In the genomic region with DNA sequence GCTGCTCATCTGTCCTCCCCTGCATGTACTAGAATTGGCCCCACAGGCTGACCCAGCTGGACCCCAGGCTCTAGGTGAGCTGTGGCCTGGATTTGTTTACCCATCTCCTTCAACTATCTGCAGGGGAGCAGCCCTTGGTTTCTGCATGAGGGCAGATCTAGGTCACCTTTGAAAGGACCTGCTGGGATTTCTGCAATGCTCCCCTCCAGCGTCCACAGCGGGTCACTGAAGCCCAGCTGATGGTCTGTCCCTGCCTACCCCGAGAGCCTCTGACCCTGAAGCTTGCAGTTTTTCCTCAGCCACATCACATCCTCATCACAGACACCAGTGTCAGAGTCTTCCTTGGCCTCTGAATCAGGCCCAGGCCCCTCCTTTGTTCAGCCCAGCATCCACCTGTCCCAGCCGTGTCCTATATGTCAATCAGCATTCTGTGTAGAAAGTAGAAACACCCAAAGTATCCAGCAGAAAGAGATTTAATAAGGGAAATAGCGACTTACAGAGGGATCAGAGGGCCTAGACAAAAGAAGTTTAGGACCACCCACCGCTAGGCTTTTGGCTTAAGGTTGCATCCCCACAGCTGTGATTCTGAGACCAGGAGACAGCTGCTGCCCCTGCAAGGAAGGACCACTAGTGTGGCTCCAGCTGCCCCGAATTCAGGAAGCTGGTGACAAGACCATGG, we compare ENCODE assay signal across 29 cellular contexts.
DNase-seq lines count a peak whose midpoint lies in the region; ATAC-seq and TF ChIP-seq lines count a peak whose summit lies in the region.
"Had no signal": no experiment of that assay in that cellular context is flagged by ENCODE, and none has a peak within 500 bp of the region (broad histone marks: within the 10 kb centered on the region; RNA-seq: fewer than 3 reads in every experiment).

No MANE protein-coding gene starts in this region.

- TF ChIP-seq RAD21 in SK-N-SH (IDR thresholded peaks at IDR 0.05; ENCODE audit: low read length): no peak

- H3K36me3 ChIP-seq in SK-N-SH (replicated peaks in 1 of 2; ENCODE audit: control insufficient read depth in 1 of 2, insufficient read depth in 2 of 2, low read length in 1 of 2): no peaks in the 10 kb centered on the region
- H3K36me3 ChIP-seq in suprapubic skin: no peaks in the 10 kb centered on the region
- H3K36me3 ChIP-seq: esophagus squamous epithelium, HAP-1, pancreas, right lobe of liver had no signal

- in situ Hi-C loops in ACHN (cut with HindIII; ENCODE audit: low pct_ligation_motif_present, low pct_unique_long_range_greater_than_20kb, low sequenced_read_pairs): no loop called here

- no peak overlapping the region for H3K9ac ChIP-seq in SK-N-SH

- WGBS in SK-N-SH (ENCODE audit: low lambda C conversion rate): 66% methylated on average over 5 of the region's 7 CpGs
- WGBS in suprapubic skin: 77% methylated on average over 7 of the region's 7 CpGs

- POLR2A ChIA-PET in SK-N-SH (lab: Yijun Ruan, JAX) (no interaction called here), WTC11 (lab: Charles Lee) (interaction anchor here (0.8 to 1.0 kb wide), 2 partner anchors 14 to 20 kb away, joined by 3 read pairs; no protein-coding TSS in a partner anchor)

- H3K4me3 Mint-ChIP-seq in WTC11: no peak overlapping the region
- H3K4me3 Mint-ChIP-seq: CD4-positive, alpha-beta memory T cell; stimulated activated naive CD8-positive, alpha-beta T cell treated with anti-CD3 and anti-CD28 coated beads, Interleukin-15, Interleukin-2, amounts not matched to agents 100 ng/mL and 50 ng/mL, for 24 hours; type B pancreatic cell had no signal

- H3K27me3 ChIP-seq in SK-N-SH (ENCODE audit: insufficient read depth) (no peaks in the 10 kb centered on the region), suprapubic skin (peaks cover 7% of the 10 kb centered on the region)
- H3K27me3 ChIP-seq: esophagus squamous epithelium, pancreas, right lobe of liver had no signal

- H4K20me1 ChIP-seq in SK-N-SH (ENCODE audit: insufficient read depth): no peaks in the 10 kb centered on the region

- CTCF ChIA-PET in SK-N-SH (lab: Yijun Ruan, JAX): interaction anchor here (0.9 to 3.6 kb wide), 6 partner anchors 8 to 244 kb away, joined by 3 to 16 read pairs (median 3); no protein-coding TSS in a partner anchor
- CTCF ChIA-PET in WTC11 (lab: Charles Lee): interaction anchor here (0.9 to 4.5 kb wide), 8 partner anchors 10 to 244 kb away, joined by 3 to 40 read pairs (median 4); partner anchors contain the start of gene LRFN2

- H3K4me2 ChIP-seq in SK-N-SH: no peak overlapping the region
- H3K4me2 ChIP-seq: hepatocyte had no signal

- H3K79me2 ChIP-seq in SK-N-SH (ENCODE audit: insufficient read depth): no peaks in the 10 kb centered on the region
- H3K79me2 ChIP-seq: hepatocyte had no signal

- TF ChIP-seq CTCF in SK-N-SH (IDR thresholded peaks at IDR 0.05) (no peak), WTC11 (IDR thresholded peaks at IDR 0.05) (no peak), suprapubic skin (IDR thresholded peaks at IDR 0.05) (no peak), omental fat pad (IDR thresholded peaks at IDR 0.05) (no peak)

- no peak for TF ChIP-seq POLR2A in suprapubic skin (IDR thresholded peaks at IDR 0.05)

- no peaks in the 10 kb centered on the region for H3F3A ChIP-seq in SK-N-SH (replicated peaks; ENCODE audit: insufficient read depth)

- ATAC-seq in SK-N-SH treated with all-trans-retinoic acid at 6 μM for 48 hours: no peak
- ATAC-seq in WTC11: no peak
- no peak for ATAC-seq in left lobe of liver
- no peak for ATAC-seq in GM19035 (IDR thresholded peaks at IDR 0.05; ENCODE audit: unreplicated experiment)
- no peak for ATAC-seq in omental fat pad (ENCODE audit: low FRiP score)
- ATAC-seq: right lobe of liver had no signal

- H2AFZ ChIP-seq in SK-N-SH (ENCODE audit: low read depth): no peak overlapping the region
- H2AFZ ChIP-seq: hepatocyte had no signal

- no peaks in the 10 kb centered on the region for H3K9me3 Mint-ChIP-seq in WTC11
- H3K9me3 Mint-ChIP-seq: stimulated activated naive CD8-positive, alpha-beta T cell treated with anti-CD3 and anti-CD28 coated beads, Interleukin-15, Interleukin-2, amounts not matched to agents 100 ng/mL and 50 ng/mL, for 24 hours; type B pancreatic cell had no signal

- no peak overlapping the region for H3K27ac Mint-ChIP-seq in WTC11
- H3K27ac Mint-ChIP-seq: stimulated activated naive CD8-positive, alpha-beta T cell treated with anti-CD3 and anti-CD28 coated beads, Interleukin-15, Interleukin-2, amounts not matched to agents 100 ng/mL and 50 ng/mL, for 24 hours; type B pancreatic cell had no signal

- peak; percentile 12 for DNase-seq in SK-N-SH
- DNase-seq in WTC11 (ENCODE audit: low spot score): no peak
- DNase-seq in left lobe of liver (ENCODE audit: low spot score): peak; percentile 30
- peak; percentile 34 to 57 for DNase-seq in suprapubic skin (ENCODE audit: low spot score in 2 of 2)
- DNase-seq in ACHN: no peak
- no peak for DNase-seq in omental fat pad (ENCODE audit: low spot score)
- DNase-seq: activated effector memory CD4-positive, alpha-beta T cell treated with Interleukin-2 at 50 U/mL for 16 hours; activated T-cell treated with anti-CD3 and anti-CD28 coated beads for 4 hours; CD4-positive, alpha-beta memory T cell; DMS 273 treated with DMSO at 0.1 percent for 48 hours; effector memory CD4-positive, alpha-beta T cell; esophagus squamous epithelium; GF-D8; Kasumi-1; mesendoderm; NCI-H1694; NCI-H2171 treated with DMSO at 0.1 percent for 48 hours; NCI-H526 treated with DMSO at 0.1 percent for 48 hours; right lobe of liver; stimulated activated CD4-positive, alpha-beta T cell treated with anti-CD3 and anti-CD28 coated beads, Interleukin-15, amount 100 ng/mL, for 24 hours had no signal

- H3K9me2 ChIP-seq in SK-N-SH: no peaks in the 10 kb centered on the region

- H3K27ac ChIP-seq in SK-N-SH (ENCODE audit: low read depth in 2 of 2, low read length in 1 of 2) (no peak overlapping the region; a peak in 1 of 4 replicates), suprapubic skin (no peak overlapping the region)
- H3K27ac ChIP-seq: 22Rv1, esophagus squamous epithelium, hepatocyte, pancreas, right lobe of liver, RWPE1 had no signal

- H3K4me3 ChIP-seq in SK-N-SH (ENCODE audit: low read depth in 2 of 2, low read length in 1 of 2): no peak overlapping the region
- no peak overlapping the region for H3K4me3 ChIP-seq in suprapubic skin
- H3K4me3 ChIP-seq: esophagus squamous epithelium, HAP-1, hepatocyte, pancreas, right lobe of liver had no signal

- no peaks in the 10 kb centered on the region for H3K36me3 Mint-ChIP-seq in WTC11
- H3K36me3 Mint-ChIP-seq: CD4-positive, alpha-beta memory T cell; type B pancreatic cell had no signal

- H3K4me1 ChIP-seq in SK-N-SH (ENCODE audit: control insufficient read depth in 1 of 2, insufficient read depth in 2 of 2, low read depth in 1 of 2, low read length in 1 of 2): peaks cover 0 to 67% of the 10 kb centered on the region in 2 experiments; a peak in 1 of 4 replicates
- H3K4me1 ChIP-seq in suprapubic skin: no peaks in the 10 kb centered on the region
- H3K4me1 ChIP-seq: esophagus squamous epithelium, HAP-1, right lobe of liver had no signal

- H3K4me1 Mint-ChIP-seq in WTC11: peaks cover 54% of the 10 kb centered on the region
- H3K4me1 Mint-ChIP-seq: CD4-positive, alpha-beta memory T cell had no signal

- no peaks in the 10 kb centered on the region for H3K9me3 ChIP-seq in SK-N-SH
- H3K9me3 ChIP-seq in suprapubic skin: no peaks in the 10 kb centered on the region
- H3K9me3 ChIP-seq: esophagus squamous epithelium, HAP-1, pancreas, right lobe of liver had no signal

- TF ChIP-seq EP300 in SK-N-SH (IDR thresholded peaks at IDR 0.05; ENCODE audit: borderline replicate concordance in 1 of 2, low read depth in 1 of 2, low read length in 1 of 2) (no peak), suprapubic skin (IDR thresholded peaks at IDR 0.05) (no peak)

- H3K27me3 Mint-ChIP-seq in WTC11 (ENCODE audit: low read depth): no peaks in the 10 kb centered on the region; the same call in 1 of the 2 replicates
- H3K27me3 Mint-ChIP-seq: stimulated activated naive CD8-positive, alpha-beta T cell treated with anti-CD3 and anti-CD28 coated beads, Interleukin-15, Interleukin-2, amounts not matched to agents 100 ng/mL and 50 ng/mL, for 24 hours had no signal

TF ChIP-seq in SK-N-SH, 30 proteins besides CTCF, POLR2A, EP300 and RAD21 (continues in another document):
- TF ChIP-seq TAF1 (IDR thresholded peaks at IDR 0.05; ENCODE audit: borderline replicate concordance, low read depth, low read length) (no peak), USF1 (IDR thresholded peaks at IDR 0.05; ENCODE audit: borderline replicate concordance, low read depth) (no peak)

TF ChIP-seq in SK-N-SH treated with all-trans-retinoic acid at 6 μM for 48 hours, 23 proteins besides CTCF, POLR2A, EP300 and RAD21:
- TF ChIP-seq ZFP3 (CRISPR knock-in tag; IDR thresholded peaks at IDR 0.05): no peak
- TF ChIP-seq TOX (CRISPR knock-in tag; IDR thresholded peaks at IDR 0.05; ENCODE audit: borderline replicate concordance): no peak
TF ChIP-seq in SK-N-SH treated with all-trans-retinoic acid at 6 μM for 48 hours: peak in this region for 0.

Comparison
In these comparisons a context has a peak if more than half of its experiments do, and no peak if none do; other contexts are left out.
1. DNase-seq: peak in SK-N-SH (single experiment), left lobe of liver (single experiment) and suprapubic skin (2 of 2); none in WTC11 (single experiment), ACHN (single experiment) and omental fat pad (single experiment).